In genomic region chr14:101933209-101933608, GRCh38 we compare ENCODE assay signal across 1 cellular context.
TF ChIP-seq lines count a peak whose summit lies in the region.

No MANE protein-coding gene starts in this region.

TF ChIP-seq in WTC11, 78 proteins besides CTCF, POLR2A, EP300 and RAD21 (continued from another document):
- TF ChIP-seq AFF4 (CRISPR knock-in tag; IDR thresholded peaks at IDR 0.05; ENCODE audit: borderline replicate concordance): no peak
- no peak for TF ChIP-seq E2F4 (CRISPR knock-in tag; IDR thresholded peaks at IDR 0.05; ENCODE audit: borderline replicate concordance, low read depth)
- no peak for TF ChIP-seq EMX1 (CRISPR knock-in tag; IDR thresholded peaks at IDR 0.05)
- no peak for TF ChIP-seq RORB (CRISPR knock-in tag; IDR thresholded peaks at IDR 0.05)
- TF ChIP-seq MXD4 (CRISPR knock-in tag; IDR thresholded peaks at IDR 0.05; ENCODE audit: borderline replicate concordance): no peak
- no peak for TF ChIP-seq FOXJ3 (CRISPR knock-in tag; IDR thresholded peaks at IDR 0.05; ENCODE audit: borderline replicate concordance)
- no peak for TF ChIP-seq SMAD3 (CRISPR knock-in tag; IDR thresholded peaks at IDR 0.05; ENCODE audit: borderline replicate concordance)
- no peak for TF ChIP-seq NFYB (CRISPR knock-in tag; conservative IDR thresholded peaks at IDR 0.05; ENCODE audit: low read depth)
- no peak for TF ChIP-seq ZNF416 (CRISPR knock-in tag; IDR thresholded peaks at IDR 0.05)
- TF ChIP-seq PRDM15 (CRISPR knock-in tag; IDR thresholded peaks at IDR 0.05): no peak
- no peak for TF ChIP-seq ESRRA (CRISPR knock-in tag; IDR thresholded peaks at IDR 0.05; ENCODE audit: borderline replicate concordance)
- no peak for TF ChIP-seq ZNF121 (CRISPR knock-in tag; IDR thresholded peaks at IDR 0.05)
- no peak for TF ChIP-seq MLX (CRISPR knock-in tag; IDR thresholded peaks at IDR 0.05)
